ENCODE assay signal across 1 cellular context in genomic region chr15:45634442-45635190, GRCh38.
TF ChIP-seq lines count a peak whose summit lies in the region.

Gene SQOR, plus strand, starts transcription at chr15:45635029. Its CDS starts 23,895 bp downstream, at chr15:45658924.

TF ChIP-seq in HEK293, 187 proteins besides CTCF, POLR2A, EP300 and RAD21 (continued from another document and continues in another):
- TF ChIP-seq, protein P1, sequence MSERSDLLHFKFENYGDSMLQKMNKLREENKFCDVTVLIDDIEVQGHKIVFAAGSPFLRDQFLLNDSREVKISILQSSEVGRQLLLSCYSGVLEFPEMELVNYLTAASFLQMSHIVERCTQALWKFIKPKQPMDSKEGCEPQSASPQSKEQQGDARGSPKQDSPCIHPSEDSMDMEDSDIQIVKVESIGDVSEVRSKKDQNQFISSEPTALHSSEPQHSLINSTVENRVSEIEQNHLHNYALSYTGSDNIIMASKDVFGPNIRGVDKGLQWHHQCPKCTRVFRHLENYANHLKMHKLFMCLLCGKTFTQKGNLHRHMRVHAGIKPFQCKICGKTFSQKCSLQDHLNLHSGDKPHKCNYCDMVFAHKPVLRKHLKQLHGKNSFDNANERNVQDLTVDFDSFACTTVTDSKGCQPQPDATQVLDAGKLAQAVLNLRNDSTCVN (tag by site-specific recombination; optimal IDR thresholded peaks at IDR 0.05), result peak; percentile 71
- no peak for TF ChIP-seq HOXD13 (CRISPR knock-in tag; IDR thresholded peaks at IDR 0.05; ENCODE audit: borderline replicate concordance)
- 0 out of 2 replicates have a peak, but pooled peaks have one; percentile 28 for TF ChIP-seq KLF16 (tag by site-specific recombination; IDR thresholded peaks at IDR 0.05)
- TF ChIP-seq BCL11A (tag by site-specific recombination; IDR thresholded peaks at IDR 0.05; ENCODE audit: low read depth), result no peak
- TF ChIP-seq, protein P2, sequence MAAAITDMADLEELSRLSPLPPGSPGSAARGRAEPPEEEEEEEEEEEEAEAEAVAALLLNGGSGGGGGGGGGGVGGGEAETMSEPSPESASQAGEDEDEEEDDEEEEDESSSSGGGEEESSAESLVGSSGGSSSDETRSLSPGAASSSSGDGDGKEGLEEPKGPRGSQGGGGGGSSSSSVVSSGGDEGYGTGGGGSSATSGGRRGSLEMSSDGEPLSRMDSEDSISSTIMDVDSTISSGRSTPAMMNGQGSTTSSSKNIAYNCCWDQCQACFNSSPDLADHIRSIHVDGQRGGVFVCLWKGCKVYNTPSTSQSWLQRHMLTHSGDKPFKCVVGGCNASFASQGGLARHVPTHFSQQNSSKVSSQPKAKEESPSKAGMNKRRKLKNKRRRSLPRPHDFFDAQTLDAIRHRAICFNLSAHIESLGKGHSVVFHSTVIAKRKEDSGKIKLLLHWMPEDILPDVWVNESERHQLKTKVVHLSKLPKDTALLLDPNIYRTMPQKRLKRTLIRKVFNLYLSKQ (tag by site-specific recombination; IDR thresholded peaks at IDR 0.05; ENCODE audit: borderline replicate concordance), result no peak
- TF ChIP-seq ZNF302 (tag by site-specific recombination; IDR thresholded peaks at IDR 0.05; ENCODE audit: low read depth), result no peak
- no peak for TF ChIP-seq ZNF266 (tag by site-specific recombination; IDR thresholded peaks at IDR 0.05; ENCODE audit: low read depth)
- TF ChIP-seq ZNF37A (tag by site-specific recombination; IDR thresholded peaks at IDR 0.05), result no peak
- TF ChIP-seq ZNF510 (tag by site-specific recombination; IDR thresholded peaks at IDR 0.05; ENCODE audit: insufficient replicate concordance), result no peak
- no peak for TF ChIP-seq ZNF560 (tag by site-specific recombination; IDR thresholded peaks at IDR 0.05; ENCODE audit: borderline replicate concordance)
- no peak for TF ChIP-seq ZNF843 (tag by site-specific recombination; IDR thresholded peaks at IDR 0.05)
- TF ChIP-seq ZNF558 (tag by site-specific recombination; IDR thresholded peaks at IDR 0.05), result no peak
- no peak for TF ChIP-seq ZSCAN4 (tag by site-specific recombination; IDR thresholded peaks at IDR 0.05)
- no peak for TF ChIP-seq ZSCAN30 (tag by site-specific recombination; IDR thresholded peaks at IDR 0.05)
- no peak for TF ChIP-seq ZNF548 (tag by site-specific recombination; IDR thresholded peaks at IDR 0.05)
- TF ChIP-seq MYNN (tag by site-specific recombination; IDR thresholded peaks at IDR 0.05; ENCODE audit: borderline replicate concordance), result no peak
- no peak for TF ChIP-seq ZNF518A (tag by site-specific recombination; conservative IDR thresholded peaks at IDR 0.05; ENCODE audit: low read depth)
- TF ChIP-seq ZNF473 (tag by site-specific recombination; IDR thresholded peaks at IDR 0.05), result no peak
- TF ChIP-seq WT1 (tag by site-specific recombination; IDR thresholded peaks at IDR 0.05), result no peak
- no peak for TF ChIP-seq ZNF26 (tag by site-specific recombination; IDR thresholded peaks at IDR 0.05)
- TF ChIP-seq YY2 (tag by site-specific recombination; IDR thresholded peaks at IDR 0.05), result no peak
- TF ChIP-seq ZNF555 (tag by site-specific recombination; conservative IDR thresholded peaks at IDR 0.05), result no peak
- peak; percentile 40 for TF ChIP-seq EGR2 (tag by site-specific recombination; IDR thresholded peaks at IDR 0.05; ENCODE audit: low read depth)
- TF ChIP-seq ZNF391 (tag by site-specific recombination; IDR thresholded peaks at IDR 0.05; ENCODE audit: borderline replicate concordance, low read depth), result no peak
- TF ChIP-seq ZXDB (tag by site-specific recombination; IDR thresholded peaks at IDR 0.05), result peak; percentile 99
- no peak for TF ChIP-seq ZBTB10 (tag by site-specific recombination; IDR thresholded peaks at IDR 0.05)
- 0 out of 2 replicates have a peak, but pooled peaks have one; percentile 51 for TF ChIP-seq REST (tag by site-specific recombination; IDR thresholded peaks at IDR 0.05)
- no peak for TF ChIP-seq TRIM28 (IDR thresholded peaks at IDR 0.05; ENCODE audit: borderline replicate concordance, low read length)
- TF ChIP-seq ZNF335 (tag by site-specific recombination; conservative IDR thresholded peaks at IDR 0.05), result peak; percentile 97
- TF ChIP-seq GLI2 (tag by site-specific recombination; IDR thresholded peaks at IDR 0.05; ENCODE audit: borderline replicate concordance, low read depth), result no peak
- no peak for TF ChIP-seq ZNF776 (tag by site-specific recombination; IDR thresholded peaks at IDR 0.05; ENCODE audit: borderline replicate concordance)
- TF ChIP-seq ZFP41 (tag by site-specific recombination; IDR thresholded peaks at IDR 0.05; ENCODE audit: borderline replicate concordance), result no peak
- no peak for TF ChIP-seq ZNF19 (tag by site-specific recombination; IDR thresholded peaks at IDR 0.05; ENCODE audit: low read depth)
- TF ChIP-seq ZNF248 (tag by site-specific recombination; IDR thresholded peaks at IDR 0.05), result no peak
- no peak for TF ChIP-seq ZNF658 (tag by site-specific recombination; IDR thresholded peaks at IDR 0.05)
- TF ChIP-seq, protein P3, sequence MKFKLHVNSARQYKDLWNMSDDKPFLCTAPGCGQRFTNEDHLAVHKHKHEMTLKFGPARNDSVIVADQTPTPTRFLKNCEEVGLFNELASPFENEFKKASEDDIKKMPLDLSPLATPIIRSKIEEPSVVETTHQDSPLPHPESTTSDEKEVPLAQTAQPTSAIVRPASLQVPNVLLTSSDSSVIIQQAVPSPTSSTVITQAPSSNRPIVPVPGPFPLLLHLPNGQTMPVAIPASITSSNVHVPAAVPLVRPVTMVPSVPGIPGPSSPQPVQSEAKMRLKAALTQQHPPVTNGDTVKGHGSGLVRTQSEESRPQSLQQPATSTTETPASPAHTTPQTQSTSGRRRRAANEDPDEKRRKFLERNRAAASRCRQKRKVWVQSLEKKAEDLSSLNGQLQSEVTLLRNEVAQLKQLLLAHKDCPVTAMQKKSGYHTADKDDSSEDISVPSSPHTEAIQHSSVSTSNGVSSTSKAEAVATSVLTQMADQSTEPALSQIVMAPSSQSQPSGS (tag by site-specific recombination; IDR thresholded peaks at IDR 0.05; ENCODE audit: low read depth), result no peak
- no peak for TF ChIP-seq ZNF549 (tag by site-specific recombination; IDR thresholded peaks at IDR 0.05)
- TF ChIP-seq ZNF629 (tag by site-specific recombination; IDR thresholded peaks at IDR 0.05), result 0 out of 2 replicates have a peak, but pooled peaks have one; percentile 38
- TF ChIP-seq YY1 (tag by site-specific recombination; IDR thresholded peaks at IDR 0.05), result 0 out of 2 replicates have a peak, but pooled peaks have one; percentile 30
